In the genomic region with DNA sequence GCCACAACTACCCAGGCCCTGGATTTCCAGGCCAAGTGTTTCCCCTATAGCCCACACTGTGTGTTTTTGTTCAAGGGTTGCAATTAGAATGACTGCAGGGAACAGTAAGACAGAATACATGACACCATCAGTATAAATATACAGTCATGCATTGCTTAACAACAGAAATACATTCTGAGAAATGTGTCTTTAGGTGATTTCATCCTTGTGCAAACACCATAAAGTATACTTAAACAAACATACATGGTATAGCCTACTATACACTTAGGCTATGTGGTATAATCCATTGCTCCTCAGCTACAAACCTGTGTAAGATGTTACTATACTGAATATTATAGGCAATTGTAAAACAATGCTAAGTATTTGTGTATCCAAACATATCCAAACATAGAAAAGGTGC, we compare ENCODE assay signal across 23 cellular contexts. TPM values are rescaled to one million over a fixed set of nuclear protein-coding genes. Genes with fewer than 3 reads are reported as not detected.
"Had no signal": no experiment of that assay in that cellular context is flagged by ENCODE, and none has a peak within 500 bp of the region (broad histone marks: within the 10 kb centered on the region; RNA-seq: fewer than 3 reads in every experiment).

No MANE protein-coding gene starts in this region.

- H3K4me3 ChIP-seq: adrenal gland, PC-9 had no signal

- ATAC-seq: activated T-cell treated with anti-CD3 and anti-CD28 coated beads, Interleukin-2, amount 50 U/mL, for 72 hours; T-cell had no signal

- H3K27ac ChIP-seq: adrenal gland, PC-9, VCaP had no signal

- H3K36me3 ChIP-seq: adrenal gland had no signal

- DNase-seq: activated CD4-positive, alpha-beta memory T cell treated with anti-CD3 and anti-CD28 coated beads for 36 hours; activated CD4-positive, alpha-beta T cell treated with anti-CD3 and anti-CD28 coated beads, Interleukin-2, amount 10 ng/mL, durations not matched to agents 7 days and 5 days; activated CD4-positive, CD25-positive, alpha-beta regulatory T cell; activated naive CD4-positive, alpha-beta T cell treated with anti-CD3 and anti-CD28 coated beads, Interleukin-2, amount 50 U/mL, for 16 hours; activated naive CD8-positive, alpha-beta T cell treated with anti-CD3 and anti-CD28 coated beads, Interleukin-2, amount 10 ng/mL, durations not matched to agents 7 days and 5 days; activated T-cell treated with anti-CD3 and anti-CD28 coated beads, Interleukin-2, amount 50 U/mL, for 72 hours; adrenal gland; anterior cingulate cortex; central memory CD4-positive, alpha-beta T cell; Kasumi-1; KBM-7; NCI-H1092; NCI-H1930; NCI-H2171; NCI-H2227 treated with DMSO at 0.1 percent for 48 hours; NCI-H446 treated with DMSO at 0.1 percent for 48 hours; NCI-H524 treated with DMSO at 0.1 percent for 48 hours; NK-92 treated with Interleukin-12 subunit alpha and Interleukin-12 subunit beta, amount 100 ng/mL, for 24 hours; SIG-M5; T-cell; T-helper 2 cell had no signal

- H3K9me3 ChIP-seq: adrenal gland had no signal

RNA-seq across cellular contexts. Expression of a gene that starts 7.5 kb away (rescaled TPM):
- total RNA-seq: activated CD4-positive, alpha-beta T cell treated with anti-CD3 and anti-CD28 coated beads, Interleukin-2, amount 10 ng/mL, durations not matched to agents 7 days and 5 days had no signal
